32 cellular contexts compared by ENCODE assay signal in the genomic region with DNA sequence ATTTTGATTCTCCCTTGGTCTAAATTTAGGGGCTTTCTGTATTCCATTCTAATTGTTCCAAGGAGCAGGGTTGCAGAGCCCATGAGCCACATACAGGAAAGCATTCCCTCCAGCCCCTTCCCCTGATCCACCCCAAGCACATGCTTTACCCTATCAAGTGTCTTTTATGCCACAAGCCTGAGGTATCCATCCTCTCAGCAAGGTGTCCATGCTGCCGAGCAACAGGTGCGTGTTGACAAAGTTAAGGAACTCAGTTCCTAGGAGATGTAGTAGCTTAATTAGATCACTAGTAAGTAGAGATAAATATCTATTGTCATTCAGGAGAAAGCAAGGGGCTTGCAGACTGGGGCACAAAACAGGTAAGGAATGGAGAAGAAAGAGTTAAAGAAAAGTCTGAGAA.
"Had no signal": no experiment of that assay in that cellular context is flagged by ENCODE, and none has a peak within 500 bp of the region (broad histone marks: within the 10 kb centered on the region; RNA-seq: fewer than 3 reads in every experiment).

No MANE protein-coding gene starts in this region.

- H3K36me3 ChIP-seq: WERI-Rb-1 had no signal

- H3K36me3 Mint-ChIP-seq: activated naive CD4-positive, alpha-beta T cell treated with anti-CD3 and anti-CD28 coated beads, Interleukin-2, amount 10 ng/mL, durations not matched to agents 7 days and 5 days; activated naive CD8-positive, alpha-beta T cell; brain had no signal

- H3K27ac ChIP-seq: RWPE1, WERI-Rb-1 had no signal

- DNase-seq: activated CD4-positive, alpha-beta T cell treated with anti-CD3 and anti-CD28 coated beads for 36 hours; activated CD4-positive, alpha-beta T cell treated with anti-CD3 and anti-CD28 coated beads, Interleukin-2, amount 10 ng/mL, durations not matched to agents 7 days and 5 days; activated CD4-positive, alpha-beta T cell treated with anti-CD3 and anti-CD28 coated beads, Interleukin-2, amount 50 U/mL, for 48 hours; activated CD8-positive, alpha-beta T cell treated with anti-CD3 and anti-CD28 coated beads, Interleukin-2, amount 10 ng/mL, durations not matched to agents 7 days and 5 days; activated effector memory CD4-positive, alpha-beta T cell treated with Interleukin-2 at 50 U/mL for 16 hours; activated naive CD4-positive, alpha-beta T cell treated with anti-CD3 and anti-CD28 coated beads, Interleukin-2, amount 10 ng/mL, durations not matched to agents 7 days and 5 days; activated naive CD8-positive, alpha-beta T cell treated with anti-CD3 and anti-CD28 coated beads, Interleukin-2, amount 50 U/mL, for 24 hours; activated T-cell treated with anti-CD3 and anti-CD28 coated beads, Interleukin-2, amount 50 U/mL, for 4 hours; anterior cingulate cortex; caudate nucleus; cerebellar nuclear complex; NCI-H1105; NCI-H1417 treated with DMSO at 0.1 percent for 48 hours; NCI-H187 treated with DMSO at 0.1 percent for 48 hours; NCI-H2081; NCI-H2171 treated with DMSO at 0.1 percent for 48 hours; NCI-H226; NCI-H446 treated with DMSO at 0.1 percent for 48 hours; NCI-H524 treated with DMSO at 0.1 percent for 48 hours; NCI-H748 treated with DMSO at 0.1 percent for 48 hours; NK-92 treated with Interleukin-12 subunit alpha and Interleukin-12 subunit beta, amount 100 ng/mL, for 24 hours; PC-3; SIG-M5; T-helper 1 cell; T-helper 2 cell; T-helper 9 cell; WERI-Rb-1 had no signal

- ATAC-seq: activated CD4-positive, alpha-beta T cell treated with anti-CD3 and anti-CD28 coated beads for 36 hours; activated CD8-positive, alpha-beta T cell treated with anti-CD3 and anti-CD28 coated beads, Interleukin-2, amount 10 ng/mL, durations not matched to agents 7 days and 5 days; activated naive CD8-positive, alpha-beta T cell treated with anti-CD3 and anti-CD28 coated beads, Interleukin-2, amount 50 U/mL, for 24 hours; activated T-cell treated with anti-CD3 and anti-CD28 coated beads, Interleukin-2, amount 50 U/mL, for 4 hours; PC-3; Right ventricle myocardium inferior; SK-N-SH treated with all-trans-retinoic acid at 6 μM for 48 hours had no signal

- H3K27me3 Mint-ChIP-seq: activated CD4-positive, alpha-beta T cell treated with anti-CD3 and anti-CD28 coated beads, Interleukin-2, amount 10 ng/mL, durations not matched to agents 7 days and 5 days; activated naive CD4-positive, alpha-beta T cell treated with anti-CD3 and anti-CD28 coated beads, Interleukin-2, amount 10 ng/mL, durations not matched to agents 7 days and 5 days; brain had no signal

- H3K4me1 Mint-ChIP-seq: activated CD4-positive, alpha-beta T cell treated with anti-CD3 and anti-CD28 coated beads, Interleukin-2, amount 10 ng/mL, durations not matched to agents 7 days and 5 days; activated naive CD4-positive, alpha-beta T cell treated with anti-CD3 and anti-CD28 coated beads, Interleukin-2, amount 10 ng/mL, durations not matched to agents 7 days and 5 days; brain had no signal

- H3K4me3 Mint-ChIP-seq: activated CD4-positive, alpha-beta T cell treated with anti-CD3 and anti-CD28 coated beads for 36 hours; activated CD4-positive, alpha-beta T cell treated with anti-CD3 and anti-CD28 coated beads, Interleukin-2, amount 10 ng/mL, durations not matched to agents 7 days and 5 days; activated CD8-positive, alpha-beta T cell treated with anti-CD3 and anti-CD28 coated beads, Interleukin-2, amount 10 ng/mL, durations not matched to agents 7 days and 5 days; activated naive CD4-positive, alpha-beta T cell treated with anti-CD3 and anti-CD28 coated beads, Interleukin-2, amount 10 ng/mL, durations not matched to agents 7 days and 5 days; activated naive CD8-positive, alpha-beta T cell; activated naive CD8-positive, alpha-beta T cell treated with anti-CD3 and anti-CD28 coated beads, Interleukin-2, amount 50 U/mL, for 24 hours; activated T-cell treated with anti-CD3 and anti-CD28 coated beads, Interleukin-2, amount 50 U/mL, for 4 hours; brain had no signal

- H3K27ac Mint-ChIP-seq: activated CD4-positive, alpha-beta T cell treated with anti-CD3 and anti-CD28 coated beads for 36 hours; activated CD4-positive, alpha-beta T cell treated with anti-CD3 and anti-CD28 coated beads, Interleukin-2, amount 10 ng/mL, durations not matched to agents 7 days and 5 days; activated CD8-positive, alpha-beta T cell treated with anti-CD3 and anti-CD28 coated beads, Interleukin-2, amount 10 ng/mL, durations not matched to agents 7 days and 5 days; activated naive CD4-positive, alpha-beta T cell treated with anti-CD3 and anti-CD28 coated beads, Interleukin-2, amount 10 ng/mL, durations not matched to agents 7 days and 5 days; activated naive CD8-positive, alpha-beta T cell; brain had no signal

- H3K9me3 Mint-ChIP-seq: activated CD4-positive, alpha-beta T cell treated with anti-CD3 and anti-CD28 coated beads, Interleukin-2, amount 10 ng/mL, durations not matched to agents 7 days and 5 days; activated naive CD4-positive, alpha-beta T cell treated with anti-CD3 and anti-CD28 coated beads, Interleukin-2, amount 10 ng/mL, durations not matched to agents 7 days and 5 days; activated naive CD8-positive, alpha-beta T cell treated with anti-CD3 and anti-CD28 coated beads, Interleukin-2, amount 50 U/mL, for 24 hours; activated T-cell treated with anti-CD3 and anti-CD28 coated beads, Interleukin-2, amount 50 U/mL, for 4 hours; brain had no signal
